Comparison of ENCODE assay signal across 24 cellular contexts in the genomic region with DNA sequence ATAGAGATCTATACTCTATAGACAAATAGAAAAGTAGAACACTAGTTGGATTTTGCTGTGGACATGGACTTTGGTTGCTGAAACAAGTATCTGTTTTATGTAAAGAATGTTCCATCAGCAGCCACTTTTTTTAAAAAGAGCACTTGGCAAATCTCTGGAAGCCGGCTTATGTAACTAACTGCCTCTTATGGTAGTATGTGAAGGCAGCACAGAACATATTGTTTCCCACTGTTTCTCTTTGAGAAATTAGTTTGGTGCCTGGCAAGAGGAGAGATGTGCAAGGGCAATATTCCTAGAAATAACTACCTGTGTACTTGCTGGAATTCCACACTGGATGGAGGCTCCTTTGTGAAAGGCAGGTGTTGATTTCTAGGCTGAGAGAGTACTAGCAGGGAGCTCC.
DNase-seq lines count a peak whose midpoint lies in the region; ATAC-seq, FAIRE-seq and TF ChIP-seq lines count a peak whose summit lies in the region.
"Had no signal": no experiment of that assay in that cellular context is flagged by ENCODE, and none has a peak within 500 bp of the region (broad histone marks: within the 10 kb centered on the region; RNA-seq: fewer than 3 reads in every experiment).

No MANE protein-coding gene starts in this region.

- no peak for ATAC-seq in activated T-cell treated with anti-CD3 and anti-CD28 coated beads, Interleukin-2, amount 50 U/mL, for 4 hours
- ATAC-seq in GM12878 (no peak), GM21423 (IDR thresholded peaks at IDR 0.05; ENCODE audit: unreplicated experiment) (no peak)
- ATAC-seq: GM23338; stimulated activated memory B cell treated with anti-CD40 and anti-IgM and Interleukin-4, amounts not matched to agents 10 μg/mL and 1 μg/mL and 100 μg/mL, for 72 hours had no signal

- no peak overlapping the region for H3K9ac ChIP-seq in GM12878 (ENCODE audit: control insufficient read depth, insufficient read depth, low read length)

- no peak for FAIRE-seq in GM12878 (lab: Jason Lieb, UNC)

- TF ChIP-seq EP300 in GM12878 (IDR thresholded peaks at IDR 0.05; ENCODE audit: borderline replicate concordance in 1 of 2, control insufficient read depth in 1 of 2, low read depth in 2 of 2, low read length in 2 of 2) = no peak
- TF ChIP-seq EP300 in transverse colon (IDR thresholded peaks at IDR 0.05; ENCODE audit: low read depth) = no peak

- H3K4me2 ChIP-seq in GM12878 (ENCODE audit: control insufficient read depth, insufficient read depth) = no peak overlapping the region
- H3K4me2 ChIP-seq: GM23338 had no signal

- intact Hi-C loops in GM12878 (cut with micrococcal nuclease; ENCODE audit: unreplicated experiment) = loop anchor here (5.0 kb wide), 5 partner anchors 87 to 457 kb away; no protein-coding TSS in a partner anchor
- intact Hi-C loops in transverse colon (cut with DNase I; ENCODE audit: low total_unique reads) = no loop called here

- 100% methylated on average over 1 of the region's 1 CpG for WGBS in GM12878 (ENCODE audit: insufficient coverage, insufficient replicate concordance, low lambda C conversion rate, missing lambda C conversion rate)
- WGBS in transverse colon (ENCODE audit: low coverage in 1 of 2), 2 donors = 30 to 73% methylated on average over 1 of the region's 1 CpG

- no peak for TF ChIP-seq CTCF in GM12878 (IDR thresholded peaks at IDR 0.05 in 2 of 3, conservative IDR thresholded peaks at IDR 0.05 in 1 of 3; ENCODE audit: control insufficient read depth in 2 of 3, extremely low read depth in 1 of 3, insufficient read depth in 1 of 3, low read depth in 3 of 3, low read length in 3 of 3)
- no peak for TF ChIP-seq CTCF in transverse colon (IDR thresholded peaks at IDR 0.05)

- H2AFZ ChIP-seq in GM12878 (ENCODE audit: control insufficient read depth, low read depth, low read length) = no peak overlapping the region
- H2AFZ ChIP-seq: GM23338 had no signal

- H3K9me3 Mint-ChIP-seq in activated T-cell treated with anti-CD3 and anti-CD28 coated beads, Interleukin-2, amount 50 U/mL, for 24 hours = no peaks in the 10 kb centered on the region
- H3K9me3 Mint-ChIP-seq in activated T-cell treated with anti-CD3 and anti-CD28 coated beads, Interleukin-2, amount 50 U/mL, for 4 hours = no peaks in the 10 kb centered on the region
- no peaks in the 10 kb centered on the region for H3K9me3 Mint-ChIP-seq in immature natural killer cell
- H3K9me3 Mint-ChIP-seq: dendritic cell treated with granulocyte-macrophage colony-stimulating factor and Interleukin-4, amounts not matched to agents 40 ng/mL and 50 ng/mL, for 4 days; memory B cell; naive B cell; stimulated activated memory B cell treated with anti-CD40 and anti-IgM and Interleukin-4, amounts not matched to agents 10 μg/mL and 1 μg/mL and 100 μg/mL, for 72 hours had no signal

- H3K27ac Mint-ChIP-seq in activated T-cell treated with anti-CD3 and anti-CD28 coated beads, Interleukin-2, amount 50 U/mL, for 24 hours = peak overlapping the region; percentile 84
- peak overlapping the region; percentile 81 to 96 (median 90) for H3K27ac Mint-ChIP-seq in immature natural killer cell
- H3K27ac Mint-ChIP-seq: dendritic cell treated with granulocyte-macrophage colony-stimulating factor and Interleukin-4, amounts not matched to agents 40 ng/mL and 50 ng/mL, for 4 days; GM23338; naive B cell had no signal

- no peak overlapping the region for H3K4me3 Mint-ChIP-seq in activated T-cell treated with anti-CD3 and anti-CD28 coated beads, Interleukin-2, amount 50 U/mL, for 24 hours
- no peak overlapping the region for H3K4me3 Mint-ChIP-seq in activated T-cell treated with anti-CD3 and anti-CD28 coated beads, Interleukin-2, amount 50 U/mL, for 4 hours
- peak overlapping the region in 3 of 5 donors; percentile 60 to 82 (median 63) for H3K4me3 Mint-ChIP-seq in immature natural killer cell
- H3K4me3 Mint-ChIP-seq: dendritic cell treated with granulocyte-macrophage colony-stimulating factor and Interleukin-4, amounts not matched to agents 40 ng/mL and 50 ng/mL, for 4 days; GM23338; memory B cell; naive B cell; stimulated activated memory B cell treated with anti-CD40 and anti-IgM and Interleukin-4, amounts not matched to agents 10 μg/mL and 1 μg/mL and 100 μg/mL, for 72 hours had no signal

- H3K4me3 ChIP-seq in GM12878 (no peak overlapping the region), transverse colon (no peak overlapping the region)
- H3K4me3 ChIP-seq: breast epithelium, GM23338, MG63, thoracic aorta had no signal

- H3K4me1 Mint-ChIP-seq in activated T-cell treated with anti-CD3 and anti-CD28 coated beads, Interleukin-2, amount 50 U/mL, for 24 hours (ENCODE audit: low read depth) = peaks cover 65% of the 10 kb centered on the region
- H3K4me1 Mint-ChIP-seq in activated T-cell treated with anti-CD3 and anti-CD28 coated beads, Interleukin-2, amount 50 U/mL, for 4 hours (ENCODE audit: low read depth) = peaks cover 57% of the 10 kb centered on the region
- H3K4me1 Mint-ChIP-seq in immature natural killer cell = peaks cover 73 to 85% of the 10 kb centered on the region in 2 donors
- H3K4me1 Mint-ChIP-seq: naive B cell had no signal

- no TSS peak for BruUV-seq in GM12878 (replicated peaks; lab: Mats Ljungman, UMichigan)

- peaks cover 35% of the 10 kb centered on the region for H3K27me3 Mint-ChIP-seq in activated T-cell treated with anti-CD3 and anti-CD28 coated beads, Interleukin-2, amount 50 U/mL, for 24 hours
- no peaks in the 10 kb centered on the region for H3K27me3 Mint-ChIP-seq in activated T-cell treated with anti-CD3 and anti-CD28 coated beads, Interleukin-2, amount 50 U/mL, for 4 hours (ENCODE audit: low read depth)
- H3K27me3 Mint-ChIP-seq in immature natural killer cell (ENCODE audit: low read depth in 3 of 3) = peaks cover 0 to 22% (median 7%) of the 10 kb centered on the region in 3 donors
- H3K27me3 Mint-ChIP-seq: memory B cell had no signal

- no peaks in the 10 kb centered on the region; a peak in 1 of 4 replicates for H3K27me3 ChIP-seq in GM12878 (replicated peaks in 1 of 2; ENCODE audit: control insufficient read depth in 2 of 2, insufficient read depth in 2 of 2, low read length in 1 of 2)
- H3K27me3 ChIP-seq in transverse colon = no peaks in the 10 kb centered on the region
- H3K27me3 ChIP-seq: breast epithelium, MG63 had no signal

- CTCF ChIA-PET in GM12878 (lab: Yijun Ruan, JAX) = interaction anchor here (0.8 to 3.5 kb wide), 10 partner anchors 38 to 213 kb away, joined by 3 to 28 read pairs (median 6); no protein-coding TSS in a partner anchor

- TF ChIP-seq POLR2A in GM12878 (IDR thresholded peaks at IDR 0.05; ENCODE audit: low read depth, low read length) = no peak
- TF ChIP-seq POLR2A in transverse colon (IDR thresholded peaks at IDR 0.05) = no peak

- SMC1A ChIA-PET in GM12878 (lab: Charles Lee; ENCODE audit: uncharacterized antibody, unreplicated experiment) = interaction anchor here (1.1 to 11.2 kb wide), 15 partner anchors 23 to 453 kb away, joined by 3 to 115 read pairs (median 5); no protein-coding TSS in a partner anchor

- TF ChIP-seq RAD21 in GM12878 (IDR thresholded peaks at IDR 0.05; ENCODE audit: insufficient read depth, low read depth, low read length) = no peak

- H3K36me3 Mint-ChIP-seq in activated T-cell treated with anti-CD3 and anti-CD28 coated beads, Interleukin-2, amount 50 U/mL, for 24 hours (ENCODE audit: low read depth) = no peaks in the 10 kb centered on the region
- no peaks in the 10 kb centered on the region for H3K36me3 Mint-ChIP-seq in activated T-cell treated with anti-CD3 and anti-CD28 coated beads, Interleukin-2, amount 50 U/mL, for 4 hours (ENCODE audit: insufficient read depth)
- no peaks in the 10 kb centered on the region for H3K36me3 Mint-ChIP-seq in immature natural killer cell
- H3K36me3 Mint-ChIP-seq: memory B cell; naive B cell; stimulated activated memory B cell treated with anti-CD40 and anti-IgM and Interleukin-4, amounts not matched to agents 10 μg/mL and 1 μg/mL and 100 μg/mL, for 72 hours had no signal

- no peaks in the 10 kb centered on the region for H4K20me1 ChIP-seq in GM12878 (ENCODE audit: control insufficient read depth, insufficient read depth)

- no peak for DNase-seq in activated T-cell treated with anti-CD3 and anti-CD28 coated beads, Interleukin-2, amount 50 U/mL, for 24 hours
- DNase-seq in activated T-cell treated with anti-CD3 and anti-CD28 coated beads, Interleukin-2, amount 50 U/mL, for 4 hours = no peak
- DNase-seq in GM12878 (ENCODE audit: low read depth, low spot score) (no peak), immature natural killer cell (no peak), transverse colon (no peak), NCI-H1436 treated with DMSO at 0.1 percent for 48 hours (lab: John Stamatoyannopoulos, UW) (no peak), RPMI8226 (no peak)
- DNase-seq: activated CD4-positive, alpha-beta T cell treated with anti-CD3 and anti-CD28 coated beads, Interleukin-2, amount 50 U/mL, for 4 hours; activated T-cell treated with anti-CD3 and anti-CD28 coated beads, Interleukin-2, amount 50 U/mL, for 48 hours; GDM1; MG63; naive B cell; NCI-H1436; NCI-H69; right cardiac atrium had no signal

- POLR2A ChIA-PET in GM12878 (lab: Charles Lee) = interaction anchor here (0.9 to 1.6 kb wide), 5 partner anchors 44 to 191 kb away, joined by 3 to 9 read pairs (median 3); no protein-coding TSS in a partner anchor

- H3K27ac ChIP-seq in GM12878 (ENCODE audit: control insufficient read depth, insufficient read depth) (peak overlapping the region; percentile 72; the same call in 1 of the 2 replicates), transverse colon (peak overlapping the region; percentile 17 to 48 (median 38))
- H3K27ac ChIP-seq: breast epithelium, C4-2B, epithelial cell of prostate, thoracic aorta had no signal

- in situ Hi-C loops in GM12878 (cut with MboI) = loop anchor here (5.0 kb wide), 1 partner anchor 158 kb away; no protein-coding TSS in a partner anchor
- in situ Hi-C loops in transverse colon (cut with MboI; ENCODE audit: low pct_ligation_motif_present in 1 of 4, low pct_unique_long_range_greater_than_20kb in 1 of 4, low sequenced_read_pairs in 3 of 4) = no loop called here

- H3K9me3 ChIP-seq in GM12878 (replicated peaks; ENCODE audit: control insufficient read depth, insufficient read depth, low read length) (peaks cover 3% of the 10 kb centered on the region), transverse colon (no peaks in the 10 kb centered on the region)
- H3K9me3 ChIP-seq: breast epithelium, MG63, thoracic aorta had no signal

- peaks cover 51% of the 10 kb centered on the region for H3K4me1 ChIP-seq in GM12878 (ENCODE audit: control insufficient read depth, insufficient read depth, low read length)
- peaks cover 0 to 18% (median 4%) of the 10 kb centered on the region in 4 donors for H3K4me1 ChIP-seq in transverse colon
- H3K4me1 ChIP-seq: breast epithelium had no signal

- RAD21 ChIA-PET in GM12878 (lab: Charles Lee; ENCODE audit: unreplicated experiment) = interaction anchor here (0.9 to 6.7 kb wide), 18 partner anchors 12 to 519 kb away, joined by 3 to 72 read pairs (median 6); no protein-coding TSS in a partner anchor

- H3K36me3 ChIP-seq in GM12878 (ENCODE audit: control insufficient read depth in 2 of 2, insufficient read depth in 2 of 2, low read length in 1 of 2) = no peaks in the 10 kb centered on the region
- H3K36me3 ChIP-seq in transverse colon = no peaks in the 10 kb centered on the region
- H3K36me3 ChIP-seq: breast epithelium, MG63, thoracic aorta had no signal

- H3K79me2 ChIP-seq in GM12878 (ENCODE audit: control insufficient read depth, insufficient read depth, low read length) = no peaks in the 10 kb centered on the region

Comparison
In these comparisons a context has a peak if more than half of its experiments do, and no peak if none do; other contexts are left out.
1. H3K4me3 Mint-ChIP-seq: peak in immature natural killer cell (3 of 5); none in activated T-cell treated with anti-CD3 and anti-CD28 coated beads, Interleukin-2, amount 50 U/mL, for 24 hours (single experiment) and activated T-cell treated with anti-CD3 and anti-CD28 coated beads, Interleukin-2, amount 50 U/mL, for 4 hours (single experiment).